9 cellular contexts compared by ENCODE assay signal in genomic region chr3:41912280-41912679, GRCh38.
"Had no signal": no experiment of that assay in that cellular context is flagged by ENCODE, and none has a peak within 500 bp of the region (broad histone marks: within the 10 kb centered on the region; RNA-seq: fewer than 3 reads in every experiment).

No MANE protein-coding gene starts in this region.

- H3K4me1 Mint-ChIP-seq: GM23338, H9, IgD-negative memory B cell had no signal

- H3K4me2 ChIP-seq: GM23338 had no signal

- DNase-seq: H9, HCEC 1CT, KG1 had no signal

- H3K27ac ChIP-seq: HL-60 had no signal

- H3K4me3 ChIP-seq: GM23338 had no signal

- H2AFZ ChIP-seq: GM23338 had no signal

- FAIRE-seq: H1, H54, HepG2 had no signal

- H3K27ac Mint-ChIP-seq: GM23338 had no signal

- H3K4me3 Mint-ChIP-seq: GM23338, H9, IgD-negative memory B cell had no signal

- H3K27me3 Mint-ChIP-seq: IgD-negative memory B cell had no signal

- H3K9me3 Mint-ChIP-seq: GM23338, H9, IgD-negative memory B cell had no signal

- ATAC-seq: GM23338, HepG2 had no signal
